Comparison of ENCODE assay signal across 10 cellular contexts in genomic region chr5:95662946-95663345, GRCh38. TPM values are rescaled to one million over a fixed set of nuclear protein-coding genes. Genes with fewer than 3 reads are reported as not detected.
"Had no signal": no experiment of that assay in that cellular context is flagged by ENCODE, and none has a peak within 500 bp of the region (broad histone marks: within the 10 kb centered on the region; RNA-seq: fewer than 3 reads in every experiment).

No MANE protein-coding gene starts in this region.

- FAIRE-seq: H1, HTR-8/SVneo had no signal

- H3K4me3 ChIP-seq: GM23338, HAP-1 had no signal

- H3K36me3 ChIP-seq: HAP-1 had no signal

- ATAC-seq: GM23338, HCT116 had no signal

- H3K27ac ChIP-seq: KMS-11 had no signal

- DNase-seq: H7, IMR-90, Karpas-422, KBM-7 had no signal

- H3K9me3 ChIP-seq: HAP-1 had no signal

RNA-seq across cellular contexts. Expression of gene SPATA9, which starts 19.8 kb away (rescaled TPM):
- polyA plus RNA-seq: GM23338, H1 had no signal
